ENCODE assay signal across 9 cellular contexts in genomic region chrX:155148724-155149537, GRCh38.
A peak's percentile ranks its signal among the peaks of the same experiment; 100 is the strongest.
DNase-seq lines count a peak whose midpoint lies in the region; ATAC-seq and TF ChIP-seq lines count a peak whose summit lies in the region.
"Had no signal": no experiment of that assay in that cellular context is flagged by ENCODE, and none has a peak within 500 bp of the region (broad histone marks: within the 10 kb centered on the region; RNA-seq: fewer than 3 reads in every experiment).

No MANE protein-coding gene starts in this region.

- no peaks in the 10 kb centered on the region for H3K4me1 Mint-ChIP-seq in immature natural killer cell

- no peaks in the 10 kb centered on the region for H3K36me3 Mint-ChIP-seq in immature natural killer cell
- H3K36me3 Mint-ChIP-seq: CD8-positive, alpha-beta memory T cell had no signal

- H3K4me3 Mint-ChIP-seq in immature natural killer cell: no peak overlapping the region
- H3K4me3 Mint-ChIP-seq: CD8-positive, alpha-beta memory T cell had no signal

- peak; percentile 4 for DNase-seq in NCI-H2196 (lab: John Stamatoyannopoulos, UW; ENCODE audit: unreplicated experiment)
- DNase-seq in NCI-H2196 treated with DMSO at 0.1 percent for 48 hours (lab: John Stamatoyannopoulos, UW; ENCODE audit: unreplicated experiment): no peak
- no peak for DNase-seq in LNCaP clone FGC (ENCODE audit: low read depth)
- DNase-seq in activated T-cell treated with anti-CD3 and anti-CD28 coated beads, Interleukin-2, amount 50 U/mL, for 48 hours: peak; percentile 29 to 38
- DNase-seq in immature natural killer cell: peak; percentile 2 to 14 (median 11)
- DNase-seq in superior temporal gyrus (ENCODE audit: extremely low spot score): peak; percentile 13

- peak; percentile 39 for TF ChIP-seq CTCF in LNCaP clone FGC (IDR thresholded peaks at IDR 0.05; ENCODE audit: control insufficient read depth, extremely low read depth, insufficient read depth)

- peak overlapping the region in 1 of 6 donors; percentile 4 for H3K27ac Mint-ChIP-seq in immature natural killer cell
- H3K27ac Mint-ChIP-seq: CD8-positive, alpha-beta memory T cell had no signal

- ATAC-seq in GM21786 (IDR thresholded peaks at IDR 0.05; ENCODE audit: unreplicated experiment) (no peak), GM18867 (IDR thresholded peaks at IDR 0.05; ENCODE audit: unreplicated experiment) (no peak)

- H3K9me3 Mint-ChIP-seq in immature natural killer cell: peaks cover 0 to 1% (median 0%) of the 10 kb centered on the region in 6 donors
- H3K9me3 Mint-ChIP-seq: CD8-positive, alpha-beta memory T cell had no signal

- H3K4me3 ChIP-seq in LNCaP clone FGC (ENCODE audit: low read depth, low read length): no peak overlapping the region

- H3K27me3 Mint-ChIP-seq in immature natural killer cell (ENCODE audit: low read depth in 3 of 3): peaks cover 2 to 3% (median 3%) of the 10 kb centered on the region in 3 donors

Comparison
In these comparisons a context has a peak if more than half of its experiments do, and no peak if none do; other contexts are left out.
1. DNase-seq: peak in NCI-H2196 (single experiment), activated T-cell treated with anti-CD3 and anti-CD28 coated beads, Interleukin-2, amount 50 U/mL, for 48 hours (2 of 2), immature natural killer cell (3 of 3) and superior temporal gyrus (single experiment); none in NCI-H2196 treated with DMSO at 0.1 percent for 48 hours (single experiment) and LNCaP clone FGC (single experiment).